10 cellular contexts compared by ENCODE assay signal in genomic region chr5:134247411-134247810, GRCh38. TPM values are rescaled to one million over a fixed set of nuclear protein-coding genes. Genes with fewer than 3 reads are reported as not detected.
A peak's percentile ranks its signal among the peaks of the same experiment; 100 is the strongest.
DNase-seq lines count a peak whose midpoint lies in the region; ATAC-seq and TF ChIP-seq lines count a peak whose summit lies in the region.
"Had no signal": no experiment of that assay in that cellular context is flagged by ENCODE, and none has a peak within 500 bp of the region (broad histone marks: within the 10 kb centered on the region; RNA-seq: fewer than 3 reads in every experiment).

No MANE protein-coding gene starts in this region.

- no peaks in the 10 kb centered on the region for H3K36me3 Mint-ChIP-seq in type B pancreatic cell
- no peaks in the 10 kb centered on the region for H3K36me3 Mint-ChIP-seq in endothelial cell (ENCODE audit: low read depth, unreplicated experiment)

- peak overlapping the region; percentile 90 for H3K27ac Mint-ChIP-seq in type B pancreatic cell
- H3K27ac Mint-ChIP-seq in endothelial cell (ENCODE audit: unreplicated experiment) = no peak overlapping the region
- H3K27ac Mint-ChIP-seq: activated T-cell treated with anti-CD3 and anti-CD28 coated beads, Interleukin-2, amount 50 U/mL, for 24 hours had no signal

- TF ChIP-seq CTCF in heart right ventricle (IDR thresholded peaks at IDR 0.05) (no peak), foreskin keratinocyte (conservative IDR thresholded peaks at IDR 0.05) (no peak), type B pancreatic cell (conservative IDR thresholded peaks at IDR 0.05) (no peak), endothelial cell (IDR thresholded peaks at IDR 0.05; ENCODE audit: unreplicated experiment) (no peak), thyroid gland (IDR thresholded peaks at IDR 0.05) (no peak)

- H3K9me3 Mint-ChIP-seq in type B pancreatic cell = no peaks in the 10 kb centered on the region
- H3K9me3 Mint-ChIP-seq in endothelial cell (ENCODE audit: unreplicated experiment) = no peaks in the 10 kb centered on the region
- H3K9me3 Mint-ChIP-seq: activated T-cell treated with anti-CD3 and anti-CD28 coated beads, Interleukin-2, amount 50 U/mL, for 24 hours had no signal

- H3K36me3 ChIP-seq in heart right ventricle (no peaks in the 10 kb centered on the region), thyroid gland (no peaks in the 10 kb centered on the region)
- H3K36me3 ChIP-seq: transverse colon had no signal

- peaks cover 0 to 53% (median 19%) of the 10 kb centered on the region in 9 donors for H3K4me1 ChIP-seq in heart right ventricle
- H3K4me1 ChIP-seq in foreskin keratinocyte = peaks cover 29% of the 10 kb centered on the region
- peaks cover 0 to 8% of the 10 kb centered on the region in 2 donors for H3K4me1 ChIP-seq in thyroid gland

- 91 to 92% methylated on average over 2 of the region's 2 CpGs for WGBS in heart right ventricle, 2 donors
- 83 to 96% methylated on average over 2 of the region's 2 CpGs for WGBS in thyroid gland, 2 donors

- H3K4me1 Mint-ChIP-seq in type B pancreatic cell (ENCODE audit: unreplicated experiment) = peaks cover 22% of the 10 kb centered on the region
- H3K4me1 Mint-ChIP-seq in endothelial cell (ENCODE audit: unreplicated experiment) = peaks cover 5% of the 10 kb centered on the region

- H3K27me3 ChIP-seq in heart right ventricle (no peaks in the 10 kb centered on the region), foreskin keratinocyte (no peaks in the 10 kb centered on the region), thyroid gland (no peaks in the 10 kb centered on the region)
- H3K27me3 ChIP-seq: transverse colon had no signal

- TF ChIP-seq POLR2A in thyroid gland (IDR thresholded peaks at IDR 0.05) = no peak

- no peak overlapping the region for H3K4me3 ChIP-seq in heart right ventricle
- H3K4me3 ChIP-seq in thyroid gland (replicated peaks in 1 of 3) = no peak overlapping the region
- H3K4me3 ChIP-seq: transverse colon had no signal

- H3K27me3 Mint-ChIP-seq in type B pancreatic cell (no peaks in the 10 kb centered on the region), endothelial cell (ENCODE audit: unreplicated experiment) (no peaks in the 10 kb centered on the region)
- H3K27me3 Mint-ChIP-seq: activated T-cell treated with anti-CD3 and anti-CD28 coated beads, Interleukin-2, amount 50 U/mL, for 24 hours had no signal

- DNase-seq in heart right ventricle (no peak), Right ventricle myocardium inferior (ENCODE audit: missing footprints) (no peak), SW480 (ENCODE audit: low spot score) (peak; percentile 86), foreskin keratinocyte (peak; percentile 83 to 93), type B pancreatic cell (ENCODE audit: extremely low spot score, unreplicated experiment) (no peak), endothelial cell (ENCODE audit: low spot score) (no peak), SK-N-DZ (ENCODE audit: low spot score) (no peak), thyroid gland (no peak)
- DNase-seq: activated T-cell treated with anti-CD3 and anti-CD28 coated beads, Interleukin-2, amount 50 U/mL, for 24 hours; transverse colon had no signal

- H3K4me3 Mint-ChIP-seq in type B pancreatic cell = no peak overlapping the region
- H3K4me3 Mint-ChIP-seq in endothelial cell (ENCODE audit: unreplicated experiment) = no peak overlapping the region
- H3K4me3 Mint-ChIP-seq: activated T-cell treated with anti-CD3 and anti-CD28 coated beads, Interleukin-2, amount 50 U/mL, for 24 hours had no signal

- H3K27ac ChIP-seq in heart right ventricle = peak overlapping the region in 9 of 10 donors; percentile 24 to 82 (median 67)
- H3K27ac ChIP-seq in foreskin keratinocyte = peak overlapping the region; percentile 3
- no peak overlapping the region for H3K27ac ChIP-seq in thyroid gland
- H3K27ac ChIP-seq: transverse colon had no signal

- H3K9me3 ChIP-seq in heart right ventricle (no peaks in the 10 kb centered on the region), thyroid gland (no peaks in the 10 kb centered on the region)
- H3K9me3 ChIP-seq: transverse colon had no signal

- no peak for ATAC-seq in heart right ventricle
- no peak for ATAC-seq in Right ventricle myocardium inferior
- peak; percentile 80 for ATAC-seq in foreskin keratinocyte

- intact Hi-C loops in heart right ventricle (cut with DNase I) (loop anchor here in 1 of 10 donors (5.0 kb wide), 1 partner anchor 40 kb away; no protein-coding TSS in a partner anchor), Right ventricle myocardium inferior (cut with DNase I) (no loop called here), thyroid gland (cut with DNase I) (no loop called here)

RNA-seq across cellular contexts. Expression of gene PPP2CA, which starts 21.5 kb away (rescaled TPM):
- total RNA-seq in heart right ventricle (100 to 1,000 TPM; 136 to 249 (median 184) TPM), Right ventricle myocardium inferior (149 TPM), foreskin keratinocyte (141 and 149 TPM in 2 replicates), type B pancreatic cell (ENCODE audit: low replicate concordance) (141 and 152 TPM in 2 replicates), endothelial cell (ENCODE audit: unreplicated experiment) (146 TPM), thyroid gland (100 to 1,000 TPM in 3 of 4 donors, 10 to 100 TPM in 1; 78.2 to 220 (median 174) TPM)
- polyA plus RNA-seq in heart right ventricle (100 to 1,000 TPM in 1 of 2 donors, 10 to 100 TPM in 1; 47.1 to 100 TPM), foreskin keratinocyte (89.8 and 114 TPM in 2 replicates)
- polyA plus RNA-seq in SK-N-DZ (2014; cell fraction: cytosol; rRNA removed) = 150 and 162 TPM in 2 replicates
- polyA plus RNA-seq in SK-N-DZ (2014; cell fraction: nucleus; rRNA removed) = 79.7 and 108 TPM in 2 replicates

Comparison
In these comparisons a context has a peak if more than half of its experiments do, and no peak if none do; other contexts are left out.
1. DNase-seq: peak in SW480 (single experiment) and foreskin keratinocyte (2 of 2); none in heart right ventricle (0 of 2), Right ventricle myocardium inferior (single experiment), type B pancreatic cell (single experiment), endothelial cell (single experiment), SK-N-DZ (single experiment) and thyroid gland (0 of 2).
2. H3K27ac ChIP-seq: peak in heart right ventricle (9 of 10) and foreskin keratinocyte (single experiment); none in thyroid gland (0 of 3).